Comparison of ENCODE assay signal across 19 cellular contexts in the genomic region with DNA sequence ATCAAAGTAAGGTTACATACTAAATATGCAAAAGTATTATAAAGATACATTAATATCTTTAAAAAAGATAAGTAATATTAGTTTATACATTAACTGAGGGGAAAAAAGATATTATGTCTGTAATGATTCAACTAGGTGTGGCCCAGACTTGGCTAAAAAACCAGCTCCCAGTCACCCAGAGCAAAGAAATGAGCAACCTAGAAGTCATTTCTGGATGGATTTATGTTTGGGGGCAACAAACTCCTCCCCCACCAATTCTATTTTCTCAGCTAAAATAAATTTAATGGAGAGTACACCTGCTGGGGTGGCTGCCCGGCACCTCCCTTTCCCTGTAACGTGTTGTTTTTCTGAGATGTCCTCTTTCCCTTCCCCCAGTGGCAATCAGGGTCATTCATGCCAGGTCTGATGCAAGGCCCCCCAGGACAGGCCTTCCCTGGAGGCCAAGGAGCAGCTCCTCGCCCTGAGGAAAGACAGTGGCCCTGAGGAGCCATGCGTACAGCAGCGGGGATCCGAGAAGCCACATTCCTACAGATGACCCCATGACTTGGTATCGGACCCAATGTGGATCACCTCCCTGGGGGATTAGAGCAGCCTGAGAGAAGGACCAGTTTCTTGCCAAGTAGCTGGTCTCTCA.
A peak's percentile ranks its signal among the peaks of the same experiment; 100 is the strongest.
DNase-seq lines count a peak whose midpoint lies in the region; ATAC-seq and TF ChIP-seq lines count a peak whose summit lies in the region.
"Had no signal": no experiment of that assay in that cellular context is flagged by ENCODE, and none has a peak within 500 bp of the region (broad histone marks: within the 10 kb centered on the region; RNA-seq: fewer than 3 reads in every experiment).

No MANE protein-coding gene starts in this region.

- H3K14ac ChIP-seq in IMR-90 (replicated peaks; ENCODE audit: low read depth, low read length) (no peak overlapping the region), neuronal stem cell (ENCODE audit: low read length) (no peak overlapping the region)

- H3K9ac ChIP-seq in IMR-90 (ENCODE audit: low read depth, low read length) (no peak overlapping the region), neuronal stem cell (ENCODE audit: low read depth, low read length, poor library complexity) (no peak overlapping the region)
- H3K9ac ChIP-seq: SK-N-SH had no signal

- H3K27ac ChIP-seq in CD8-positive, alpha-beta T cell (ENCODE audit: low read depth, low read length), result no peak overlapping the region
- H3K27ac ChIP-seq in IMR-90 (ENCODE audit: insufficient read depth, low read length), result no peak overlapping the region
- peak overlapping the region; percentile 64 to 79 (median 71) for H3K27ac ChIP-seq in esophagus squamous epithelium
- H3K27ac ChIP-seq in neuronal stem cell (replicated peaks; ENCODE audit: low read length), result no peak overlapping the region

- H3K36me3 Mint-ChIP-seq in CD8-positive, alpha-beta T cell, result no peaks in the 10 kb centered on the region
- H3K36me3 Mint-ChIP-seq in T-helper 2 cell treated with Interferon-gamma antibody and Interleukin-4, amounts not matched to agents 5 μg/mL and 100 μg/mL, for 36 hours (ENCODE audit: low read depth), result peaks cover 23% of the 10 kb centered on the region
- no peaks in the 10 kb centered on the region for H3K36me3 Mint-ChIP-seq in natural killer cell

- H3K9me3 Mint-ChIP-seq in CD8-positive, alpha-beta T cell, result no peaks in the 10 kb centered on the region
- no peaks in the 10 kb centered on the region for H3K9me3 Mint-ChIP-seq in T-helper 2 cell treated with Interferon-gamma antibody and Interleukin-4, amounts not matched to agents 5 μg/mL and 100 μg/mL, for 36 hours
- H3K9me3 Mint-ChIP-seq in natural killer cell, result no peaks in the 10 kb centered on the region
- H3K9me3 Mint-ChIP-seq: activated CD4-positive, alpha-beta T cell treated with anti-CD3 and anti-CD28 coated beads, Interleukin-2, amount 10 ng/mL, durations not matched to agents 7 days and 5 days; activated naive CD4-positive, alpha-beta T cell treated with anti-CD3 and anti-CD28 coated beads for 36 hours had no signal

- H3K4me3 Mint-ChIP-seq in CD8-positive, alpha-beta T cell, result no peak overlapping the region
- no peak overlapping the region for H3K4me3 Mint-ChIP-seq in T-helper 2 cell treated with Interferon-gamma antibody and Interleukin-4, amounts not matched to agents 5 μg/mL and 100 μg/mL, for 36 hours
- no peak overlapping the region for H3K4me3 Mint-ChIP-seq in natural killer cell
- H3K4me3 Mint-ChIP-seq: activated CD4-positive, alpha-beta T cell treated with anti-CD3 and anti-CD28 coated beads, Interleukin-2, amount 10 ng/mL, durations not matched to agents 7 days and 5 days; activated naive CD4-positive, alpha-beta T cell treated with anti-CD3 and anti-CD28 coated beads for 36 hours had no signal

- H3K23ac ChIP-seq in IMR-90 (ENCODE audit: low read depth, low read length) (no peak overlapping the region), neuronal stem cell (ENCODE audit: low read depth, low read length, poor library complexity) (no peak overlapping the region)

- no peak overlapping the region for H2BK12ac ChIP-seq in neuronal stem cell (ENCODE audit: low read length)

- no peaks in the 10 kb centered on the region for H4K20me1 ChIP-seq in IMR-90 (ENCODE audit: insufficient read depth, low read length)

- H3K79me1 ChIP-seq in IMR-90 (ENCODE audit: low read depth in 1 of 2, low read length in 2 of 2) (peaks cover 0 to 27% of the 10 kb centered on the region in 2 experiments; a peak in 3 of 4 replicates), neuronal stem cell (ENCODE audit: low read depth, low read length) (no peaks in the 10 kb centered on the region)

- H2BK15ac ChIP-seq in IMR-90 (ENCODE audit: low read depth, low read length), result no peak overlapping the region
- H2BK15ac ChIP-seq in neuronal stem cell (ENCODE audit: low read length), result no peak overlapping the region

- H3K18ac ChIP-seq in IMR-90 (ENCODE audit: low read depth, low read length) (no peak overlapping the region), neuronal stem cell (ENCODE audit: low read length) (peak overlapping the region; percentile 39)

- H3K9me3 ChIP-seq in CD8-positive, alpha-beta T cell (ENCODE audit: low read length), result no peaks in the 10 kb centered on the region
- H3K9me3 ChIP-seq in IMR-90 (ENCODE audit: control insufficient read depth, insufficient read depth, low read length), result no peaks in the 10 kb centered on the region
- no peaks in the 10 kb centered on the region for H3K9me3 ChIP-seq in esophagus squamous epithelium
- H3K9me3 ChIP-seq in neuronal stem cell (replicated peaks in 1 of 2; ENCODE audit: control insufficient read depth in 2 of 2, insufficient read depth in 1 of 2, low read depth in 1 of 2, low read length in 2 of 2), result no peaks in the 10 kb centered on the region
- H3K9me3 ChIP-seq: heart left ventricle, SK-N-SH had no signal

- ATAC-seq in CD8-positive, alpha-beta T cell, result no peak
- no peak for ATAC-seq in IMR-90 (ENCODE audit: low read depth)
- no peak for ATAC-seq in natural killer cell
- ATAC-seq: Panc1 had no signal

- H4K8ac ChIP-seq in IMR-90 (ENCODE audit: low read depth in 2 of 2, low read length in 2 of 2) (no peak overlapping the region), neuronal stem cell (ENCODE audit: low read depth, low read length) (no peak overlapping the region)

- no peak for TF ChIP-seq POLR2A in IMR-90 (IDR thresholded peaks at IDR 0.05; ENCODE audit: low read depth, low read length)
- TF ChIP-seq POLR2A in esophagus squamous epithelium (IDR thresholded peaks at IDR 0.05), result no peak

- no peaks in the 10 kb centered on the region for H3K36me3 ChIP-seq in CD8-positive, alpha-beta T cell (ENCODE audit: insufficient read depth, low read length)
- H3K36me3 ChIP-seq in IMR-90 (ENCODE audit: control insufficient read depth, insufficient read depth, low read length), result no peaks in the 10 kb centered on the region
- H3K36me3 ChIP-seq in esophagus squamous epithelium, result no peaks in the 10 kb centered on the region
- no peaks in the 10 kb centered on the region for H3K36me3 ChIP-seq in neuronal stem cell (replicated peaks in 1 of 2; ENCODE audit: control insufficient read depth in 2 of 2, insufficient read depth in 2 of 2, low read length in 2 of 2)
- H3K36me3 ChIP-seq: heart left ventricle had no signal

- no CpG with 5 or more reads among the region's 7 CpGs for WGBS in IMR-90 (ENCODE audit: extremely low coverage in 2 of 2, insufficient read length in 1 of 2), 2 experiments
- 52 to 63% methylated on average over 2 to 3 of the region's 7 CpGs for WGBS in esophagus squamous epithelium, 2 donors
- no CpG with 5 or more reads among the region's 7 CpGs for WGBS in neuronal stem cell (ENCODE audit: extremely low coverage in 2 of 2, insufficient read length in 2 of 2, insufficient replicate concordance in 1 of 2), 2 donors

- H2AK9ac ChIP-seq in IMR-90 (replicated peaks; ENCODE audit: low read depth, low read length, poor library complexity), result no peak overlapping the region

- no peak for TF ChIP-seq RAD21 in IMR-90 (IDR thresholded peaks at IDR 0.05; ENCODE audit: low read length)

- peak overlapping the region; percentile 47 for H3K27ac Mint-ChIP-seq in CD8-positive, alpha-beta T cell
- no peak overlapping the region for H3K27ac Mint-ChIP-seq in T-helper 2 cell treated with Interferon-gamma antibody and Interleukin-4, amounts not matched to agents 5 μg/mL and 100 μg/mL, for 36 hours
- no peak overlapping the region for H3K27ac Mint-ChIP-seq in natural killer cell
- H3K27ac Mint-ChIP-seq: activated CD4-positive, alpha-beta T cell treated with anti-CD3 and anti-CD28 coated beads, Interleukin-2, amount 10 ng/mL, durations not matched to agents 7 days and 5 days; activated naive CD4-positive, alpha-beta T cell treated with anti-CD3 and anti-CD28 coated beads for 36 hours had no signal

- no peaks in the 10 kb centered on the region for H3K27me3 ChIP-seq in CD8-positive, alpha-beta T cell (ENCODE audit: insufficient read depth, low read length)
- H3K27me3 ChIP-seq in IMR-90 (ENCODE audit: control insufficient read depth, insufficient read depth, low read length), result no peaks in the 10 kb centered on the region
- H3K27me3 ChIP-seq in esophagus squamous epithelium, result no peaks in the 10 kb centered on the region
- peaks cover 0 to 4% (median 0%) of the 10 kb centered on the region in 3 experiments for H3K27me3 ChIP-seq in neuronal stem cell (ENCODE audit: control insufficient read depth in 3 of 3, insufficient read depth in 3 of 3, low read depth in 1 of 3, low read length in 3 of 3)

- peaks cover 87% of the 10 kb centered on the region for H3K4me1 Mint-ChIP-seq in CD8-positive, alpha-beta T cell (ENCODE audit: low read depth)
- H3K4me1 Mint-ChIP-seq in T-helper 2 cell treated with Interferon-gamma antibody and Interleukin-4, amounts not matched to agents 5 μg/mL and 100 μg/mL, for 36 hours (ENCODE audit: low read depth), result peaks cover 52% of the 10 kb centered on the region
- H3K4me1 Mint-ChIP-seq in natural killer cell, result peaks cover 50 to 54% of the 10 kb centered on the region in 2 donors

- dilution Hi-C loops in IMR-90 (cut with HindIII; ENCODE audit: low sequenced_read_pairs, unreplicated experiment), result no loop called here

- DNase-seq in CD8-positive, alpha-beta T cell, result no peak
- DNase-seq in IMR-90 (no peak), esophagus squamous epithelium (lab: John Stamatoyannopoulos, UW) (no peak), neuronal stem cell (ENCODE audit: low spot score) (no peak), NCI-H1694 (lab: John Stamatoyannopoulos, UW) (no peak), glomerular visceral epithelial cell (ENCODE audit: extremely low spot score) (no peak), natural killer cell (no peak)
- no peak for DNase-seq in T-helper 2 cell treated with Interferon-gamma antibody and Interleukin-4, amounts not matched to agents 5 μg/mL and 100 μg/mL, for 36 hours (ENCODE audit: low spot score)
- DNase-seq: activated CD4-positive, alpha-beta T cell treated with anti-CD3 and anti-CD28 coated beads, Interleukin-2, amount 10 ng/mL, durations not matched to agents 7 days and 5 days; activated naive CD4-positive, alpha-beta T cell treated with anti-CD3 and anti-CD28 coated beads for 36 hours; Calu3; heart left ventricle; Kasumi-1; midbrain; NCI-H774; occipital lobe; right cardiac atrium; SK-N-SH had no signal

- no peak overlapping the region for H4K91ac ChIP-seq in IMR-90 (ENCODE audit: insufficient read depth, low read depth, low read length)
- no peak overlapping the region for H4K91ac ChIP-seq in neuronal stem cell (ENCODE audit: low read depth, low read length, poor library complexity)

- POLR2A ChIA-PET in CD8-positive, alpha-beta T cell (lab: Charles Lee), result interaction anchor here (0.6 to 3.3 kb wide), 4 partner anchors 9 to 32 kb away, joined by 5 to 12 read pairs (median 9); no protein-coding TSS in a partner anchor
- POLR2A ChIA-PET in IMR-90 (lab: Charles Lee; ENCODE audit: unreplicated experiment), result no interaction called here

- no peak overlapping the region for H2BK20ac ChIP-seq in IMR-90 (ENCODE audit: low read depth, low read length)

- no peak overlapping the region for H3K4me3 ChIP-seq in CD8-positive, alpha-beta T cell (ENCODE audit: low read depth, low read length)
- no peak overlapping the region for H3K4me3 ChIP-seq in IMR-90 (ENCODE audit: insufficient read depth, low read depth, low read length)
- H3K4me3 ChIP-seq in esophagus squamous epithelium, result no peak overlapping the region
- H3K4me3 ChIP-seq in neuronal stem cell (ENCODE audit: low read length in 2 of 2), result no peak overlapping the region
- H3K4me3 ChIP-seq: heart left ventricle had no signal

- H2BK5ac ChIP-seq in IMR-90 (ENCODE audit: low read depth, low read length, poor library complexity, severe bottlenecking), result no peak overlapping the region
- no peak overlapping the region for H2BK5ac ChIP-seq in neuronal stem cell (ENCODE audit: low read length)

- no peak for TF ChIP-seq CTCF in CD8-positive, alpha-beta T cell (IDR thresholded peaks at IDR 0.05)
- TF ChIP-seq CTCF in IMR-90 (conservative IDR thresholded peaks at IDR 0.05; ENCODE audit: low read depth, low read length) (no peak), esophagus squamous epithelium (IDR thresholded peaks at IDR 0.05) (no peak), natural killer cell (IDR thresholded peaks at IDR 0.05) (no peak)

- no peaks in the 10 kb centered on the region for H3K27me3 Mint-ChIP-seq in CD8-positive, alpha-beta T cell (ENCODE audit: low read depth)
- no peaks in the 10 kb centered on the region for H3K27me3 Mint-ChIP-seq in T-helper 2 cell treated with Interferon-gamma antibody and Interleukin-4, amounts not matched to agents 5 μg/mL and 100 μg/mL, for 36 hours (ENCODE audit: low read depth)
- peaks cover 23 to 25% of the 10 kb centered on the region in 2 donors for H3K27me3 Mint-ChIP-seq in natural killer cell (ENCODE audit: low read depth in 2 of 2)
- H3K27me3 Mint-ChIP-seq: activated CD4-positive, alpha-beta T cell treated with anti-CD3 and anti-CD28 coated beads, Interleukin-2, amount 10 ng/mL, durations not matched to agents 7 days and 5 days had no signal

- no TSS peak for BruUV-seq in IMR-90 (replicated peaks; lab: Mats Ljungman, UMichigan)

- H3K4ac ChIP-seq in IMR-90 (ENCODE audit: low read depth, low read length) (no peak overlapping the region), neuronal stem cell (ENCODE audit: low read length) (no peak overlapping the region)

- H3K4me2 ChIP-seq in IMR-90 (ENCODE audit: low read depth, low read length) (no peak overlapping the region), neuronal stem cell (ENCODE audit: insufficient read depth, low read length, poor library complexity, severe bottlenecking) (no peak overlapping the region)
- H3K4me2 ChIP-seq: SK-N-SH had no signal

- CTCF ChIA-PET in CD8-positive, alpha-beta T cell (lab: Charles Lee), result interaction anchor here (0.9 to 2.1 kb wide), 4 partner anchors 10 to 30 kb away, joined by 3 to 7 read pairs (median 5); no protein-coding TSS in a partner anchor
- CTCF ChIA-PET in IMR-90 (lab: Yijun Ruan, JAX), result interaction anchor here (0.8 to 1.3 kb wide), 2 partner anchors 10 kb away, joined by 3 read pairs; no protein-coding TSS in a partner anchor

- H2AFZ ChIP-seq in IMR-90 (replicated peaks; ENCODE audit: low read length, poor library complexity) (no peak overlapping the region), neuronal stem cell (ENCODE audit: low read length) (no peak overlapping the region)

- 0 out of 2 replicates have a peak overlapping the region, but pooled peaks have one; percentile 24 for H2AK5ac ChIP-seq in IMR-90 (ENCODE audit: low read depth, low read length)
- no peak overlapping the region for H2AK5ac ChIP-seq in neuronal stem cell (ENCODE audit: low read depth, low read length)

- intact Hi-C loops in CD8-positive, alpha-beta T cell (cut with DNase I, micrococcal nuclease), result no loop called here
- intact Hi-C loops in IMR-90 (cut with micrococcal nuclease), result no loop called here
- intact Hi-C loops in esophagus squamous epithelium (cut with DNase I), result no loop called here
- intact Hi-C loops in natural killer cell (cut with micrococcal nuclease), result no loop called here

- H3K9me1 ChIP-seq in IMR-90 (ENCODE audit: insufficient read depth, low read length), result no peaks in the 10 kb centered on the region

- peaks cover 72% of the 10 kb centered on the region for H3K4me1 ChIP-seq in CD8-positive, alpha-beta T cell (ENCODE audit: insufficient read depth, low read length)
- H3K4me1 ChIP-seq in IMR-90 (ENCODE audit: control insufficient read depth, insufficient read depth, low read length) (peaks cover 5% of the 10 kb centered on the region; the same call in 1 of the 2 replicates), esophagus squamous epithelium (peaks cover 28 to 91% (median 75%) of the 10 kb centered on the region in 3 donors), neuronal stem cell (ENCODE audit: control insufficient read depth in 2 of 2, insufficient read depth in 1 of 2, low read depth in 1 of 2, low read length in 2 of 2) (peaks cover 0 to 3% of the 10 kb centered on the region in 2 donors)

- H3K56ac ChIP-seq in IMR-90 (ENCODE audit: extremely low read depth, insufficient read depth, low read length), result no peak overlapping the region

- no peak overlapping the region for H4K5ac ChIP-seq in IMR-90 (ENCODE audit: low read depth, low read length)

- H2BK120ac ChIP-seq in IMR-90 (ENCODE audit: low read depth, low read length) (no peak overlapping the region), neuronal stem cell (ENCODE audit: low read depth, low read length) (no peak overlapping the region)

- in situ Hi-C loops in IMR-90 (cut with MboI; ENCODE audit: low sequenced_read_pairs), result no loop called here

Comparison
In these comparisons a context has a peak if more than half of its experiments do, and no peak if none do; other contexts are left out.
1. H3K27ac ChIP-seq: peak in esophagus squamous epithelium (4 of 4); none in CD8-positive, alpha-beta T cell (single experiment), IMR-90 (single experiment) and neuronal stem cell (single experiment).